ENCODE assay signal across 1 cellular context in genomic region chr1:203359010-203359571, GRCh38.
TF ChIP-seq lines count a peak whose summit lies in the region.

No MANE protein-coding gene starts in this region.

TF ChIP-seq in SK-N-SH, 30 proteins besides CTCF, POLR2A, EP300 and RAD21:
- TF ChIP-seq SMC3 (IDR thresholded peaks at IDR 0.05; ENCODE audit: low read depth, low read length) = no peak
- no peak for TF ChIP-seq TAF1 (IDR thresholded peaks at IDR 0.05; ENCODE audit: borderline replicate concordance, low read depth, low read length)
- no peak for TF ChIP-seq USF1 (IDR thresholded peaks at IDR 0.05; ENCODE audit: borderline replicate concordance, low read depth)
- TF ChIP-seq TCF12 (IDR thresholded peaks at IDR 0.05) = no peak
- no peak for TF ChIP-seq CHD2 (IDR thresholded peaks at IDR 0.05; ENCODE audit: low read length, partially characterized antibody)
- no peak for TF ChIP-seq PBX3 (IDR thresholded peaks at IDR 0.05)
- no peak for TF ChIP-seq TEAD4 (IDR thresholded peaks at IDR 0.05; ENCODE audit: borderline replicate concordance, insufficient read depth)
